ENCODE assay signal across 8 cellular contexts in genomic region chr2:131492418-131493198, GRCh38. TPM values are rescaled to one million over a fixed set of nuclear protein-coding genes. Genes with fewer than 3 reads are reported as not detected.
DNase-seq lines count a peak whose midpoint lies in the region; ATAC-seq and TF ChIP-seq lines count a peak whose summit lies in the region.

No MANE protein-coding gene starts in this region.

- POLR2A ChIA-PET in activated CD4-positive, alpha-beta T cell treated with anti-CD3 and anti-CD28 coated beads for 36 hours (lab: Charles Lee) = interaction anchor here (0.6 kb wide), 1 partner anchor 1311 kb away, joined by 3 read pairs; the partner anchor contains the start of gene SMPD4

- CTCF ChIA-PET in activated CD4-positive, alpha-beta T cell treated with anti-CD3 and anti-CD28 coated beads for 36 hours (lab: Charles Lee) = interaction anchor here (0.8 to 1.6 kb wide), 6 partner anchors 29 to 399 kb away, joined by 3 to 6 read pairs (median 3); partner anchors contain the start of gene FAM168B

- H3K9me3 Mint-ChIP-seq in activated CD4-positive, alpha-beta T cell treated with anti-CD3 and anti-CD28 coated beads for 36 hours (ENCODE audit: low read depth) = no peaks in the 10 kb centered on the region

- peaks cover 36% of the 10 kb centered on the region for H3K4me1 Mint-ChIP-seq in activated CD4-positive, alpha-beta T cell treated with anti-CD3 and anti-CD28 coated beads for 36 hours

- peaks cover 28% of the 10 kb centered on the region for H3K36me3 Mint-ChIP-seq in activated CD4-positive, alpha-beta T cell treated with anti-CD3 and anti-CD28 coated beads for 36 hours (ENCODE audit: low read depth)

- H3K27me3 ChIP-seq in layer of hippocampus (ENCODE audit: control insufficient read depth, insufficient read depth, low read length) = no peaks in the 10 kb centered on the region

- peak; percentile 73 for ATAC-seq in HG03457 (IDR thresholded peaks at IDR 0.05; ENCODE audit: unreplicated experiment)
- ATAC-seq in activated CD4-positive, alpha-beta T cell treated with anti-CD3 and anti-CD28 coated beads for 36 hours = peak; percentile 81

- no peaks in the 10 kb centered on the region for H3K27me3 Mint-ChIP-seq in activated CD4-positive, alpha-beta T cell treated with anti-CD3 and anti-CD28 coated beads for 36 hours

- peak overlapping the region; percentile 99 for H3K27ac Mint-ChIP-seq in activated CD4-positive, alpha-beta T cell treated with anti-CD3 and anti-CD28 coated beads for 36 hours

- peak; percentile 21 to 91 (median 82) for DNase-seq in C1 segment of cervical spinal cord (lab: John Stamatoyannopoulos, UW)
- DNase-seq in GM19240 (ENCODE audit: insufficient read length, low spot score) = peak; percentile 87
- DNase-seq in NCI-H510A treated with DMSO at 0.1 percent for 48 hours (lab: John Stamatoyannopoulos, UW) = peak; percentile 97
- peak; percentile 95 for DNase-seq in activated CD4-positive, alpha-beta T cell treated with anti-CD3 and anti-CD28 coated beads for 36 hours
- peak; percentile 94 for DNase-seq in choroid plexus epithelial cell (ENCODE audit: low read depth)
- DNase-seq in stimulated activated CD4-positive, alpha-beta T cell treated with anti-CD3 and anti-CD28 coated beads, Interleukin-1b, Interleukin-23, amount 100 ng/mL, for 24 hours (ENCODE audit: low read depth in 4 of 4, low spot score in 1 of 4) = peak; percentile 89 to 97 (median 92)

- intact Hi-C loops in activated CD4-positive, alpha-beta T cell treated with anti-CD3 and anti-CD28 coated beads for 36 hours (cut with DNase I, micrococcal nuclease) = loop anchor here (1.0 to 10.0 kb wide), 11 partner anchors 35 to 1150 kb away; partner anchors contain the start of genes CCDC74A (in 2 of the 2), IMP4 (in 2 of the 2), PLEKHB2 (in 2 of the 2) and FAM168B (in 1 of the 2)

- H3K4me3 ChIP-seq in choroid plexus epithelial cell (ENCODE audit: low read depth, low read length) = peak overlapping the region; percentile 89

- peak overlapping the region; percentile 99 for H3K4me3 Mint-ChIP-seq in activated CD4-positive, alpha-beta T cell treated with anti-CD3 and anti-CD28 coated beads for 36 hours

- H3K27ac ChIP-seq in layer of hippocampus (ENCODE audit: low read depth, low read length) = peak overlapping the region; percentile 88

- peak; percentile 78 for TF ChIP-seq CTCF in choroid plexus epithelial cell (conservative IDR thresholded peaks at IDR 0.05; ENCODE audit: low read depth, low read length)

RNA-seq across cellular contexts. Expression of gene MZT2A, which starts 0.4 kb away (rescaled TPM):
- total RNA-seq in activated CD4-positive, alpha-beta T cell treated with anti-CD3 and anti-CD28 coated beads for 36 hours = 100 to 1,000 TPM in 1 of 2 experiments, 10 to 100 TPM in 1; 69.9 to 110 TPM

RNA-seq across cellular contexts. Expression of gene TUBA3D, which starts 16.7 kb away (rescaled TPM):
- not detected for total RNA-seq in activated CD4-positive, alpha-beta T cell treated with anti-CD3 and anti-CD28 coated beads for 36 hours

RNA-seq across cellular contexts. Expression of gene CCDC74A, which starts 35.1 kb away (rescaled TPM):
- 1 to 10 TPM; 3.0 to 3.5 TPM for total RNA-seq in activated CD4-positive, alpha-beta T cell treated with anti-CD3 and anti-CD28 coated beads for 36 hours

Comparison
In these comparisons a context has a peak if more than half of its experiments do, and no peak if none do; other contexts are left out.
1. Peak in every context shown above with its lines: DNase-seq, ATAC-seq, H3K4me3 ChIP-seq and H3K27ac ChIP-seq.